In the genomic region with DNA sequence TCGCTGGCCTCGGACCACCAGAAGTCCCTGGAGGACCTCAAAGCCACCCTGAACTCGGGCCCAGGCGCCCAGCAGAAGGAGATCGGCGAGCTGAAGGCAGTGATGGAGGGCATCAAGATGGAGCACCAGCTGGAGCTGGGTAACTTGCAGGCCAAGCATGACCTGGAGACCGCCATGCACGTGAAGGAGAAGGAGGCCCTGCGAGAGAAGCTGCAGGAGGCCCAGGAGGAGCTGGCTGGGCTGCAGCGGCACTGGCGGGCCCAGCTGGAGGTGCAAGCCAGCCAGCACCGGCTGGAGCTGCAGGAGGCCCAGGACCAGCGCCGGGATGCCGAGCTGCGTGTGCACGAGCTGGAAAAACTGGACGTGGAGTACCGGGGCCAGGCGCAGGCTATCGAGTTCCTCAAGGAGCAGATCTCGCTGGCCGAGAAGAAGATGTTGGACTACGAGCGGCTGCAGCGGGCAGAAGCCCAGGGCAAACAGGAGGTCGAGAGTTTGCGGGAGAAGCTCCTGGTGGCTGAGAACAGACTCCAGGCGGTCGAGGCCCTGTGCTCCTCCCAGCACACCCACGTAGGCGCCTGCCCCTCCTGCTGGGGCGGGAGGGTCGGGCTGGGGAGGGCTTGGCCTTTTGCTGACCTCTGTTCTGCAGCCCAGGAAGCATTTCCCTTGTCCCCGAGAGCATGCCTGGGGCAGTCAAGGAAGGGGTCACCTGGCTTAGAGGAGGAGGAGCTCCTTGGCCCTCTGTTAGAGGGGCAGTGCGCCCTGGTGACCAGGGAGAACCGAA, we compare ENCODE assay signal across 19 cellular contexts.
"Had no signal": no experiment of that assay in that cellular context is flagged by ENCODE, and none has a peak within 500 bp of the region (broad histone marks: within the 10 kb centered on the region; RNA-seq: fewer than 3 reads in every experiment).

No MANE protein-coding gene starts in this region.

- H3K9me3 ChIP-seq: body of pancreas, testis, vagina had no signal

- H3K4me3 Mint-ChIP-seq: activated naive CD4-positive, alpha-beta T cell treated with anti-CD3 and anti-CD28 coated beads, Interleukin-2, amount 10 ng/mL, durations not matched to agents 7 days and 5 days; activated T-cell treated with anti-CD3 and anti-CD28 coated beads, Interleukin-2, amount 50 U/mL, for 72 hours; dendritic cell treated with granulocyte-macrophage colony-stimulating factor and Interleukin-4, amounts not matched to agents 40 ng/mL and 50 ng/mL, for 4 days; natural killer cell; type B pancreatic cell had no signal

- H3K79me2 ChIP-seq: parathyroid adenoma had no signal

- H3K27ac ChIP-seq: body of pancreas, parathyroid adenoma, testis, vagina had no signal

- H3K9me3 Mint-ChIP-seq: activated naive CD4-positive, alpha-beta T cell treated with anti-CD3 and anti-CD28 coated beads, Interleukin-2, amount 10 ng/mL, durations not matched to agents 7 days and 5 days; activated T-cell treated with anti-CD3 and anti-CD28 coated beads, Interleukin-2, amount 50 U/mL, for 72 hours; dendritic cell treated with granulocyte-macrophage colony-stimulating factor and Interleukin-4, amounts not matched to agents 40 ng/mL and 50 ng/mL, for 4 days; natural killer cell; type B pancreatic cell had no signal

- H3K27ac Mint-ChIP-seq: activated naive CD4-positive, alpha-beta T cell treated with anti-CD3 and anti-CD28 coated beads, Interleukin-2, amount 10 ng/mL, durations not matched to agents 7 days and 5 days; activated T-cell treated with anti-CD3 and anti-CD28 coated beads, Interleukin-2, amount 50 U/mL, for 72 hours; dendritic cell treated with granulocyte-macrophage colony-stimulating factor and Interleukin-4, amounts not matched to agents 40 ng/mL and 50 ng/mL, for 4 days; natural killer cell had no signal

- DNase-seq: activated CD4-positive, alpha-beta T cell treated with anti-CD3 and anti-CD28 coated beads, Interleukin-2, amount 50 U/mL, for 48 hours; activated effector memory CD4-positive, alpha-beta T cell treated with Interleukin-2 at 50 U/mL for 16 hours; activated naive CD4-positive, alpha-beta T cell treated with anti-CD3 and anti-CD28 coated beads, Interleukin-2, amount 10 ng/mL, durations not matched to agents 7 days and 5 days; activated T-cell treated with anti-CD3 and anti-CD28 coated beads, Interleukin-2, amount 50 U/mL, for 72 hours; body of pancreas; effector CD8-positive, alpha-beta T cell; foreskin melanocyte; left ventricle myocardium superior; midbrain; natural killer cell; right cardiac atrium; stimulated activated CD4-positive, alpha-beta T cell treated with anti-CD3 and anti-CD28 coated beads, Interleukin-12 subunit alpha, Interleukin-12 subunit beta, amount 100 ng/mL, for 4 hours; T-helper 1 cell; testis had no signal

- H3K27me3 ChIP-seq: body of pancreas, testis, vagina had no signal

- H2AFZ ChIP-seq: parathyroid adenoma had no signal

- H3K9ac ChIP-seq: parathyroid adenoma had no signal

- ATAC-seq: activated T-cell treated with anti-CD3 and anti-CD28 coated beads, Interleukin-2, amount 50 U/mL, for 72 hours; body of pancreas; esophagus mucosa; left ventricle myocardium superior; natural killer cell; right cardiac atrium had no signal

- H3K36me3 Mint-ChIP-seq: activated naive CD4-positive, alpha-beta T cell treated with anti-CD3 and anti-CD28 coated beads, Interleukin-2, amount 10 ng/mL, durations not matched to agents 7 days and 5 days; natural killer cell had no signal

- H3K27me3 Mint-ChIP-seq: dendritic cell treated with granulocyte-macrophage colony-stimulating factor and Interleukin-4, amounts not matched to agents 40 ng/mL and 50 ng/mL, for 4 days; type B pancreatic cell had no signal

- H3K4me3 ChIP-seq: body of pancreas, testis, vagina had no signal
